Comparison of ENCODE assay signal across 1 cellular context in genomic region chr22:43969021-43969878, GRCh38.
A peak's percentile ranks its signal among the peaks of the same experiment; 100 is the strongest.
TF ChIP-seq lines count a peak whose summit lies in the region.

No MANE protein-coding gene starts in this region.

TF ChIP-seq in K562, 482 proteins besides CTCF, POLR2A, EP300 and RAD21 (continued from another document and continues in another):
- TF ChIP-seq ARHGAP35 (IDR thresholded peaks at IDR 0.05; ENCODE audit: partially characterized antibody): no peak
- TF ChIP-seq ZNF507 (tag; conservative IDR thresholded peaks at IDR 0.05): no peak
- no peak for TF ChIP-seq CCNT2 (IDR thresholded peaks at IDR 0.05; ENCODE audit: borderline replicate concordance, extremely low read depth, insufficient read length, low read depth, low read length)
- no peak for TF ChIP-seq ZNF280A (IDR thresholded peaks at IDR 0.05; ENCODE audit: low read depth, partially characterized antibody)
- no peak for TF ChIP-seq ZNF75A (CRISPR knock-in tag; IDR thresholded peaks at IDR 0.05)
- TF ChIP-seq ZNF282 (CRISPR knock-in tag; IDR thresholded peaks at IDR 0.05): no peak
- TF ChIP-seq VEZF1 (CRISPR knock-in tag; IDR thresholded peaks at IDR 0.05): peak; percentile 58
- no peak for TF ChIP-seq ZNF140 (CRISPR knock-in tag; IDR thresholded peaks at IDR 0.05)
- no peak for TF ChIP-seq SP2 (IDR thresholded peaks at IDR 0.05; ENCODE audit: extremely low read depth, low read depth, low read length, poor library complexity, severe bottlenecking)
- no peak for TF ChIP-seq MTA3 (IDR thresholded peaks at IDR 0.05; ENCODE audit: borderline replicate concordance)
- no peak for TF ChIP-seq DDX20 (tag; IDR thresholded peaks at IDR 0.05; ENCODE audit: low read depth)
- TF ChIP-seq ZNF263 (CRISPR knock-in tag; IDR thresholded peaks at IDR 0.05; ENCODE audit: borderline replicate concordance): no peak; the same call in 1 of the 2 replicates
- TF ChIP-seq HIVEP1 (CRISPR knock-in tag; IDR thresholded peaks at IDR 0.05): no peak
- TF ChIP-seq MBD2 (IDR thresholded peaks at IDR 0.05; ENCODE audit: borderline replicate concordance, low read depth): 0 out of 2 replicates have a peak, but pooled peaks have one; percentile 22
- no peak for TF ChIP-seq ZBTB26 (CRISPR knock-in tag; IDR thresholded peaks at IDR 0.05)
- TF ChIP-seq SMARCC2 (IDR thresholded peaks at IDR 0.05; ENCODE audit: low read depth): peak; percentile 66; the same call in 1 of the 2 replicates
- TF ChIP-seq ZNF444 (CRISPR knock-in tag; IDR thresholded peaks at IDR 0.05): no peak
- no peak for TF ChIP-seq U2AF2 (optimal IDR thresholded peaks at IDR 0.05; ENCODE audit: low read depth, low read length)
- TF ChIP-seq, protein P1, sequence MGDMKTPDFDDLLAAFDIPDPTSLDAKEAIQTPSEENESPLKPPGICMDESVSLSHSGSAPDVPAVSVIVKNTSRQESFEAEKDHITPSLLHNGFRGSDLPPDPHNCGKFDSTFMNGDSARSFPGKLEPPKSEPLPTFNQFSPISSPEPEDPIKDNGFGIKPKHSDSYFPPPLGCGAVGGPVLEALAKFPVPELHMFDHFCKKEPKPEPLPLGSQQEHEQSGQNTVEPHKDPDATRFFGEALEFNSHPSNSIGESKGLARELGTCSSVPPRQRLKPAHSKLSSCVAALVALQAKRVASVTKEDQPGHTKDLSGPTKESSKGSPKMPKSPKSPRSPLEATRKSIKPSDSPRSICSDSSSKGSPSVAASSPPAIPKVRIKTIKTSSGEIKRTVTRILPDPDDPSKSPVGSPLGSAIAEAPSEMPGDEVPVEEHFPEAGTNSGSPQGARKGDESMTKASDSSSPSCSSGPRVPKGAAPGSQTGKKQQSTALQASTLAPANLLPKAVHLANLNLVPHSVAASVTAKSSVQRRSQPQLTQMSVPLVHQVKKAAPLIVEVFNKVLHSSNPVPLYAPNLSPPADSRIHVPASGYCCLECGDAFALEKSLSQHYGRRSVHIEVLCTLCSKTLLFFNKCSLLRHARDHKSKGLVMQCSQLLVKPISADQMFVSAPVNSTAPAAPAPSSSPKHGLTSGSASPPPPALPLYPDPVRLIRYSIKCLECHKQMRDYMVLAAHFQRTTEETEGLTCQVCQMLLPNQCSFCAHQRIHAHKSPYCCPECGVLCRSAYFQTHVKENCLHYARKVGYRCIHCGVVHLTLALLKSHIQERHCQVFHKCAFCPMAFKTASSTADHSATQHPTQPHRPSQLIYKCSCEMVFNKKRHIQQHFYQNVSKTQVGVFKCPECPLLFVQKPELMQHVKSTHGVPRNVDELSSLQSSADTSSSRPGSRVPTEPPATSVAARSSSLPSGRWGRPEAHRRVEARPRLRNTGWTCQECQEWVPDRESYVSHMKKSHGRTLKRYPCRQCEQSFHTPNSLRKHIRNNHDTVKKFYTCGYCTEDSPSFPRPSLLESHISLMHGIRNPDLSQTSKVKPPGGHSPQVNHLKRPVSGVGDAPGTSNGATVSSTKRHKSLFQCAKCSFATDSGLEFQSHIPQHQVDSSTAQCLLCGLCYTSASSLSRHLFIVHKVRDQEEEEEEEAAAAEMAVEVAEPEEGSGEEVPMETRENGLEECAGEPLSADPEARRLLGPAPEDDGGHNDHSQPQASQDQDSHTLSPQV (IDR thresholded peaks at IDR 0.05): no peak; the same call in none of the 2 replicates
- no peak for TF ChIP-seq STAT6 (CRISPR knock-in tag; IDR thresholded peaks at IDR 0.05)
- TF ChIP-seq L3MBTL2 (IDR thresholded peaks at IDR 0.05): peak; percentile 29; the same call in 1 of the 2 replicates
- no peak for TF ChIP-seq FUS (optimal IDR thresholded peaks at IDR 0.05; ENCODE audit: low read depth, low read length)
- no peak for TF ChIP-seq HNRNPH1 (optimal IDR thresholded peaks at IDR 0.05; ENCODE audit: low read depth, low read length)
- TF ChIP-seq NCOA6 (IDR thresholded peaks at IDR 0.05): no peak
- no peak for TF ChIP-seq THRAP3 (IDR thresholded peaks at IDR 0.05; ENCODE audit: borderline replicate concordance)
- TF ChIP-seq HDAC1 (IDR thresholded peaks at IDR 0.05): peak in 1 of 2 experiments; percentile 80; a peak in 2 of 4 replicates
- TF ChIP-seq ZNF174 (CRISPR knock-in tag; IDR thresholded peaks at IDR 0.05): no peak
- TF ChIP-seq, protein P2, sequence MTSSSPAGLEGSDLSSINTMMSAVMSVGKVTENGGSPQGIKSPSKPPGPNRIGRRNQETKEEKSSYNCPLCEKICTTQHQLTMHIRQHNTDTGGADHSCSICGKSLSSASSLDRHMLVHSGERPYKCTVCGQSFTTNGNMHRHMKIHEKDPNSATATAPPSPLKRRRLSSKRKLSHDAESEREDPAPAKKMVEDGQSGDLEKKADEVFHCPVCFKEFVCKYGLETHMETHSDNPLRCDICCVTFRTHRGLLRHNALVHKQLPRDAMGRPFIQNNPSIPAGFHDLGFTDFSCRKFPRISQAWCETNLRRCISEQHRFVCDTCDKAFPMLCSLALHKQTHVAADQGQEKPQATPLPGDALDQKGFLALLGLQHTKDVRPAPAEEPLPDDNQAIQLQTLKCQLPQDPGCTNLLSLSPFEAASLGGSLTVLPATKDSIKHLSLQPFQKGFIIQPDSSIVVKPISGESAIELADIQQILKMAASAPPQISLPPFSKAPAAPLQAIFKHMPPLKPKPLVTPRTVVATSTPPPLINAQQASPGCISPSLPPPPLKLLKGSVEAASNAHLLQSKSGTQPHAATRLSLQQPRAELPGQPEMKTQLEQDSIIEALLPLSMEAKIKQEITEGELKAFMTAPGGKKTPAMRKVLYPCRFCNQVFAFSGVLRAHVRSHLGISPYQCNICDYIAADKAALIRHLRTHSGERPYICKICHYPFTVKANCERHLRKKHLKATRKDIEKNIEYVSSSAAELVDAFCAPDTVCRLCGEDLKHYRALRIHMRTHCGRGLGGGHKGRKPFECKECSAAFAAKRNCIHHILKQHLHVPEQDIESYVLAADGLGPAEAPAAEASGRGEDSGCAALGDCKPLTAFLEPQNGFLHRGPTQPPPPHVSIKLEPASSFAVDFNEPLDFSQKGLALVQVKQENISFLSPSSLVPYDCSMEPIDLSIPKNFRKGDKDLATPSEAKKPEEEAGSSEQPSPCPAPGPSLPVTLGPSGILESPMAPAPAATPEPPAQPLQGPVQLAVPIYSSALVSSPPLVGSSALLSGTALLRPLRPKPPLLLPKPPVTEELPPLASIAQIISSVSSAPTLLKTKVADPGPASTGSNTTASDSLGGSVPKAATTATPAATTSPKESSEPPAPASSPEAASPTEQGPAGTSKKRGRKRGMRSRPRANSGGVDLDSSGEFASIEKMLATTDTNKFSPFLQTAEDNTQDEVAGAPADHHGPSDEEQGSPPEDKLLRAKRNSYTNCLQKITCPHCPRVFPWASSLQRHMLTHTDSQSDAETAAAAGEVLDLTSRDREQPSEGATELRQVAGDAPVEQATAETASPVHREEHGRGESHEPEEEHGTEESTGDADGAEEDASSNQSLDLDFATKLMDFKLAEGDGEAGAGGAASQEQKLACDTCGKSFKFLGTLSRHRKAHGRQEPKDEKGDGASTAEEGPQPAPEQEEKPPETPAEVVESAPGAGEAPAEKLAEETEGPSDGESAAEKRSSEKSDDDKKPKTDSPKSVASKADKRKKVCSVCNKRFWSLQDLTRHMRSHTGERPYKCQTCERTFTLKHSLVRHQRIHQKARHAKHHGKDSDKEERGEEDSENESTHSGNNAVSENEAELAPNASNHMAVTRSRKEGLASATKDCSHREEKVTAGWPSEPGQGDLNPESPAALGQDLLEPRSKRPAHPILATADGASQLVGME (CRISPR knock-in tag; IDR thresholded peaks at IDR 0.05): no peak
- TF ChIP-seq ZNF232 (CRISPR knock-in tag; IDR thresholded peaks at IDR 0.05): no peak
- no peak for TF ChIP-seq TAF9B (IDR thresholded peaks at IDR 0.05; ENCODE audit: partially characterized antibody)
- no peak for TF ChIP-seq ERF (CRISPR knock-in tag; IDR thresholded peaks at IDR 0.05)
- TF ChIP-seq ESRRB (CRISPR knock-in tag; IDR thresholded peaks at IDR 0.05; ENCODE audit: borderline replicate concordance): no peak
- no peak for TF ChIP-seq NELFE (IDR thresholded peaks at IDR 0.05; ENCODE audit: insufficient read depth, insufficient read length)
- no peak for TF ChIP-seq SMARCB1 (IDR thresholded peaks at IDR 0.05; ENCODE audit: insufficient read length, low read depth)
- peak; percentile 95 for TF ChIP-seq NCOR1 (IDR thresholded peaks at IDR 0.05)
- peak; percentile 92 for TF ChIP-seq CBFA2T2 (conservative IDR thresholded peaks at IDR 0.05)
- no peak for TF ChIP-seq KAT8 (IDR thresholded peaks at IDR 0.05; ENCODE audit: low read depth)
- no peak for TF ChIP-seq CREBBP (IDR thresholded peaks at IDR 0.05; ENCODE audit: low read depth, low read length)
- TF ChIP-seq ZNF124 (CRISPR knock-in tag; IDR thresholded peaks at IDR 0.05): no peak
- TF ChIP-seq NR3C1 (CRISPR knock-in tag; IDR thresholded peaks at IDR 0.05): no peak
- no peak for TF ChIP-seq SAP30 (IDR thresholded peaks at IDR 0.05; ENCODE audit: borderline replicate concordance, insufficient read depth, low read depth, low read length, poor library complexity, severe bottlenecking)
- peak; percentile 87 for TF ChIP-seq KLF16 (IDR thresholded peaks at IDR 0.05)
- no peak for TF ChIP-seq GABPB1 (CRISPR knock-in tag; IDR thresholded peaks at IDR 0.05)
- no peak for TF ChIP-seq HMG20B (CRISPR knock-in tag; IDR thresholded peaks at IDR 0.05)
- peak; percentile 28; the same call in 1 of the 2 replicates for TF ChIP-seq CREM (IDR thresholded peaks at IDR 0.05; ENCODE audit: low read depth)
- no peak for TF ChIP-seq NR2C2 (CRISPR knock-in tag; IDR thresholded peaks at IDR 0.05)
- TF ChIP-seq NR2C2 (tag; IDR thresholded peaks at IDR 0.05): no peak
- no peak for TF ChIP-seq CREB3L1 (IDR thresholded peaks at IDR 0.05; ENCODE audit: borderline replicate concordance, low read depth)
- no peak for TF ChIP-seq ZKSCAN1 (IDR thresholded peaks at IDR 0.05; ENCODE audit: low read depth, low read length)
- no peak for TF ChIP-seq HMBOX1 (IDR thresholded peaks at IDR 0.05)
- peak; percentile 33 for TF ChIP-seq NCOA4 (IDR thresholded peaks at IDR 0.05; ENCODE audit: partially characterized antibody)
